In the genomic region with DNA sequence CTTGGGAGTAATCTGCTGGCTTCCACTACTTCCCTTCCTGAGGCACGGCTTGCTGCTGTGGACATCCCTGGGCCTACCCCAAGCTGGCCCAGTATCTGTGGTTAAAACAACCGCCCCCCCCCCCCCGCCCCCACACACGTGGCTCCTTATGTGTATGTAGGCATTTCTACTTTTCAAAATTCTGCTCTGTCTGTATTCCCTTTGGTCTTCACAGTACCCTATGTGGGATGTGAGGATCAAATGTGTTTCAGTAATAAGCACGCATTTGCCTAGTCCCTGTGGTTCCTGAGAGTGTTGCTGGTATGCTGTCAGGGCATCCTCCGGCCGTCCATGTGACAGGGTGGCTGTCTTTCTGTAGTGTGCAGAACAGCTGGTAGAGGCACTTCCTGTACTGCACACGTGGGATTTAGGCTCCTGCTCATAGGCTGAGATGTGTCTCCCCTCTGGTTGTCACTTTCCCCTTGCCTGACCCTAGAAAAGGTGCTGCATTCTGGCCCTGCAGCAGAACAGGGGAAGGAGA, we compare ENCODE assay signal across 10 cellular contexts. TPM values are rescaled to one million over a fixed set of nuclear protein-coding genes. Genes with fewer than 3 reads are reported as not detected.
A peak's percentile ranks its signal among the peaks of the same experiment; 100 is the strongest.
DNase-seq lines count a peak whose midpoint lies in the region; ATAC-seq and TF ChIP-seq lines count a peak whose summit lies in the region.
"Had no signal": no experiment of that assay in that cellular context is flagged by ENCODE, and none has a peak within 500 bp of the region (broad histone marks: within the 10 kb centered on the region; RNA-seq: fewer than 3 reads in every experiment).

No MANE protein-coding gene starts in this region.

- no peak overlapping the region for H3K4me2 ChIP-seq in mesenchymal stem cell (ENCODE audit: low read length, poor library complexity, severe bottlenecking)

- H3K4me1 ChIP-seq in mesenchymal stem cell (ENCODE audit: control insufficient read depth, insufficient read depth, low read depth, low read length): peaks cover 12% of the 10 kb centered on the region
- H3K4me1 ChIP-seq in psoas muscle: peaks cover 3% of the 10 kb centered on the region

- no peak overlapping the region for H3K9ac ChIP-seq in mesenchymal stem cell (ENCODE audit: low read length)
- H3K9ac ChIP-seq: parathyroid adenoma had no signal

- H2AK5ac ChIP-seq in mesenchymal stem cell (ENCODE audit: low read length, severe bottlenecking): no peak overlapping the region

- H2BK15ac ChIP-seq in mesenchymal stem cell (ENCODE audit: low read depth, poor library complexity, severe bottlenecking): no peak overlapping the region

- H2BK120ac ChIP-seq in mesenchymal stem cell (ENCODE audit: low read depth, low read length): no peak overlapping the region

- peak overlapping the region; percentile 64 for H4K8ac ChIP-seq in mesenchymal stem cell (ENCODE audit: low read length)

- H2AFZ ChIP-seq in mesenchymal stem cell (ENCODE audit: low read depth, low read length): no peak overlapping the region
- H2AFZ ChIP-seq: parathyroid adenoma had no signal

- no peak for TF ChIP-seq CTCF in psoas muscle (IDR thresholded peaks at IDR 0.05)

- H3K4ac ChIP-seq in mesenchymal stem cell (ENCODE audit: low read depth in 1 of 2, low read length in 2 of 2): no peak overlapping the region

- peak; percentile 35 for DNase-seq in Right ventricle myocardium superior
- no peak for DNase-seq in left ventricle myocardium superior
- DNase-seq in NOMO-1 (lab: John Stamatoyannopoulos, UW; ENCODE audit: unreplicated experiment in 2 of 2): peak; percentile 69 to 70
- peak; percentile 42 for DNase-seq in activated T-cell treated with anti-CD3 and anti-CD28 coated beads for 1 hour (ENCODE audit: low read depth)
- DNase-seq in mesenchymal stem cell: peak; percentile 50
- no peak for DNase-seq in putamen (ENCODE audit: low spot score)
- no peak for DNase-seq in psoas muscle

- H3K27me3 ChIP-seq in mesenchymal stem cell (ENCODE audit: control insufficient read depth in 1 of 2, insufficient read depth in 1 of 2, low read length in 2 of 2) (peaks cover 0 to 5% of the 10 kb centered on the region in 2 experiments), psoas muscle (ENCODE audit: insufficient read depth in 3 of 3, low read length in 2 of 3) (peaks cover 0 to 2% (median 0%) of the 10 kb centered on the region in 3 donors)

- H3K14ac ChIP-seq in mesenchymal stem cell (ENCODE audit: low read length in 2 of 2): no peak overlapping the region

- H3K9me3 ChIP-seq in mesenchymal stem cell (ENCODE audit: control insufficient read depth, low read length) (no peaks in the 10 kb centered on the region), psoas muscle (no peaks in the 10 kb centered on the region)

- H2BK12ac ChIP-seq in mesenchymal stem cell (ENCODE audit: low read length in 2 of 2): no peak overlapping the region

- H3K79me1 ChIP-seq in mesenchymal stem cell (replicated peaks; ENCODE audit: low read length, poor library complexity, severe bottlenecking): no peaks in the 10 kb centered on the region

- H3K27ac ChIP-seq in mesenchymal stem cell (ENCODE audit: low read length, poor library complexity, severe bottlenecking) (no peak overlapping the region), psoas muscle (no peak overlapping the region)
- H3K27ac ChIP-seq: C4-2B, parathyroid adenoma had no signal

- WGBS in mesenchymal stem cell: 25% methylated on average over 4 of the region's 8 CpGs
- 48 to 66% (median 51%) methylated on average over 8 of the region's 8 CpGs for WGBS in psoas muscle, 3 donors

- H3K18ac ChIP-seq in mesenchymal stem cell (ENCODE audit: low read depth in 1 of 2, low read length in 2 of 2): no peak overlapping the region

- no peak overlapping the region for H2BK5ac ChIP-seq in mesenchymal stem cell (ENCODE audit: low read depth, low read length, poor library complexity, severe bottlenecking)

- ATAC-seq in Right ventricle myocardium superior (ENCODE audit: poor library complexity) (no peak), left ventricle myocardium superior (no peak), HG02943 (IDR thresholded peaks at IDR 0.05; ENCODE audit: low read depth, unreplicated experiment) (peak; percentile 56), psoas muscle (no peak)

- H4K91ac ChIP-seq in mesenchymal stem cell (ENCODE audit: low read length): peak overlapping the region; percentile 7

- no peak overlapping the region for H3K23ac ChIP-seq in mesenchymal stem cell (ENCODE audit: low read length in 2 of 2)

- H3K4me3 ChIP-seq in mesenchymal stem cell (ENCODE audit: insufficient read depth in 1 of 2, low read depth in 1 of 2, low read length in 2 of 2) (no peak overlapping the region), psoas muscle (no peak overlapping the region)

- no peaks in the 10 kb centered on the region for H3K36me3 ChIP-seq in mesenchymal stem cell (ENCODE audit: control insufficient read depth in 1 of 2, insufficient read depth in 2 of 2, low read depth in 1 of 2, low read length in 2 of 2)
- H3K36me3 ChIP-seq in psoas muscle (ENCODE audit: insufficient read depth in 1 of 2, low read depth in 1 of 2): peaks cover 0 to 12% of the 10 kb centered on the region in 2 donors

- intact Hi-C loops in Right ventricle myocardium superior (cut with DNase I) (loop anchor here (10.0 kb wide), 1 partner anchor 301 kb away; no protein-coding TSS in a partner anchor), left ventricle myocardium superior (cut with micrococcal nuclease) (no loop called here), psoas muscle (cut with DNase I) (no loop called here)

RNA-seq across cellular contexts. Expression of gene NT5M, which starts 2.2 kb away (rescaled TPM):
- 8.5 TPM for total RNA-seq in Right ventricle myocardium superior
- total RNA-seq in left ventricle myocardium superior: 8.6 TPM
- polyA plus RNA-seq in mesenchymal stem cell (2013, experiment 1 of 2): 0.48 TPM
- 0.40 TPM for polyA plus RNA-seq in mesenchymal stem cell (2013, experiment 2 of 2)
- 10 to 100 TPM in 1 of 4 donors, 1 to 10 TPM in 3; 6.0 to 11.0 (median 7.5) TPM for total RNA-seq in psoas muscle
- polyA plus RNA-seq in psoas muscle: 10 to 100 TPM in 2 of 3 donors, 1 to 10 TPM in 1; 6.2 to 11.5 (median 10.3) TPM

RNA-seq across cellular contexts. Expression of gene COPS3, which starts 24.3 kb away (rescaled TPM):
- 72.9 TPM for total RNA-seq in Right ventricle myocardium superior
- total RNA-seq in left ventricle myocardium superior: 89.4 TPM
- 92.0 TPM for polyA plus RNA-seq in mesenchymal stem cell (2013, experiment 1 of 2)
- polyA plus RNA-seq in mesenchymal stem cell (2013, experiment 2 of 2): 98.3 TPM
- 100 to 1,000 TPM in 3 of 4 donors, 10 to 100 TPM in 1; 99.8 to 154 (median 131) TPM for total RNA-seq in psoas muscle
- 100 to 1,000 TPM; 111 to 164 (median 140) TPM for polyA plus RNA-seq in psoas muscle

Comparison
In these comparisons a context has a peak if more than half of its experiments do, and no peak if none do; other contexts are left out.
1. DNase-seq: peak in Right ventricle myocardium superior (single experiment), NOMO-1 (2 of 2), activated T-cell treated with anti-CD3 and anti-CD28 coated beads for 1 hour (single experiment) and mesenchymal stem cell (single experiment); none in left ventricle myocardium superior (single experiment), putamen (single experiment) and psoas muscle (0 of 2).